Comparison of ENCODE assay signal across 23 cellular contexts in genomic region chr7:117088623-117089199, GRCh38.
"Had no signal": no experiment of that assay in that cellular context is flagged by ENCODE, and none has a peak within 500 bp of the region (broad histone marks: within the 10 kb centered on the region; RNA-seq: fewer than 3 reads in every experiment).

No MANE protein-coding gene starts in this region.

- ATAC-seq: activated CD4-positive, CD25-positive, alpha-beta regulatory T cell treated with anti-CD3 and anti-CD28 coated beads, Interleukin-2, amount 50 U/mL, for 24 hours; activated T-cell treated with anti-CD3 and anti-CD28 coated beads, Interleukin-2, amount 50 U/mL, for 4 hours; esophagus mucosa; gastrocnemius medialis; heart left ventricle had no signal

- H3K27me3 Mint-ChIP-seq: memory B cell, naive B cell had no signal

- H3K4me3 ChIP-seq: gastrocnemius medialis, heart left ventricle, left ventricle myocardium inferior, tibial artery, uterus had no signal

- H3K9me3 Mint-ChIP-seq: activated CD4-positive, alpha-beta T cell treated with anti-CD3 and anti-CD28 coated beads, Interleukin-2, amount 10 ng/mL, durations not matched to agents 7 days and 5 days; activated T-cell treated with anti-CD3 and anti-CD28 coated beads, Interleukin-2, amount 50 U/mL, for 4 hours; memory B cell; naive B cell; neural crest cell had no signal

- H3K27ac ChIP-seq: brain microvascular endothelial cell, gastrocnemius medialis, heart left ventricle, left ventricle myocardium inferior, tibial artery, uterus had no signal

- H3K4me1 ChIP-seq: uterus had no signal

- H3K36me3 Mint-ChIP-seq: memory B cell, naive B cell had no signal

- DNase-seq: activated CD4-positive, alpha-beta T cell treated with anti-CD3 and anti-CD28 coated beads, Interleukin-2, amount 10 ng/mL, durations not matched to agents 7 days and 5 days; activated CD8-positive, alpha-beta memory T cell treated with anti-CD3 and anti-CD28 coated beads, Interleukin-2, amount 50 U/mL, for 4 hours; activated effector memory CD4-positive, alpha-beta T cell treated with Interleukin-2 at 50 U/mL for 16 hours; activated naive CD4-positive, alpha-beta T cell treated with anti-CD3 and anti-CD28 coated beads, Interleukin-2, amount 50 U/mL, for 16 hours; activated T-cell treated with anti-CD3 and anti-CD28 coated beads, Interleukin-2, amount 50 U/mL, for 4 hours; aorta; brain microvascular endothelial cell; cortex of kidney; gastrocnemius medialis; heart left ventricle; kidney; left ventricle myocardium inferior; naive B cell; retina; stimulated activated CD8-positive, alpha-beta memory T cell treated with anti-CD3 and anti-CD28 coated beads, Interleukin-4, amount 100 ng/mL, for 48 hours; stimulated activated naive CD4-positive, alpha-beta T cell; T1000; tibial artery; uterus had no signal

- H3K9me3 ChIP-seq: gastrocnemius medialis, heart left ventricle, left ventricle myocardium inferior, tibial artery, uterus had no signal

- H3K27me3 ChIP-seq: brain microvascular endothelial cell, gastrocnemius medialis, heart left ventricle, tibial artery, uterus had no signal

- H3K36me3 ChIP-seq: brain microvascular endothelial cell, gastrocnemius medialis, heart left ventricle, left ventricle myocardium inferior, tibial artery, uterus had no signal

- FAIRE-seq: kidney had no signal

- H3K27ac Mint-ChIP-seq: activated CD4-positive, alpha-beta T cell treated with anti-CD3 and anti-CD28 coated beads, Interleukin-2, amount 10 ng/mL, durations not matched to agents 7 days and 5 days; memory B cell had no signal

- H3K4me3 Mint-ChIP-seq: activated CD4-positive, alpha-beta T cell treated with anti-CD3 and anti-CD28 coated beads, Interleukin-2, amount 10 ng/mL, durations not matched to agents 7 days and 5 days; activated T-cell treated with anti-CD3 and anti-CD28 coated beads, Interleukin-2, amount 50 U/mL, for 4 hours; memory B cell; naive B cell; neural crest cell had no signal
